In genomic region chr4:184472540-184473264, GRCh38 we compare ENCODE assay signal across 8 cellular contexts. TPM values are rescaled to one million over a fixed set of nuclear protein-coding genes. Genes with fewer than 3 reads are reported as not detected.
A peak's percentile ranks its signal among the peaks of the same experiment; 100 is the strongest.
DNase-seq lines count a peak whose midpoint lies in the region; ATAC-seq and TF ChIP-seq lines count a peak whose summit lies in the region.

No MANE protein-coding gene starts in this region.

- peak; percentile 76 for DNase-seq in NCI-H748 (lab: John Stamatoyannopoulos, UW; ENCODE audit: unreplicated experiment)
- DNase-seq in NCI-H748 treated with DMSO at 0.1 percent for 48 hours (lab: John Stamatoyannopoulos, UW): no peak
- peak; percentile 58 for DNase-seq in NCI-H526 treated with DMSO at 0.1 percent for 48 hours (lab: John Stamatoyannopoulos, UW)
- DNase-seq in activated CD8-positive, alpha-beta memory T cell treated with anti-CD3 and anti-CD28 coated beads, Interleukin-2, amount 50 U/mL, for 4 hours: peak; percentile 47
- peak; percentile 82 for DNase-seq in endothelial cell (ENCODE audit: low spot score)
- DNase-seq in mesenteric fat pad (ENCODE audit: low spot score): peak; percentile 96

- peaks cover 6% of the 10 kb centered on the region for H3K36me3 Mint-ChIP-seq in endothelial cell (ENCODE audit: low read depth, unreplicated experiment)
- H3K36me3 Mint-ChIP-seq in stimulated activated memory B cell treated with anti-CD40 and anti-IgM and Interleukin-4, amounts not matched to agents 10 μg/mL and 1 μg/mL and 100 μg/mL, for 72 hours: peaks cover 46% of the 10 kb centered on the region

- ATAC-seq in HG02610 (IDR thresholded peaks at IDR 0.05; ENCODE audit: unreplicated experiment): peak; percentile 21
- peak; percentile 69 for ATAC-seq in stimulated activated memory B cell treated with anti-CD40 and anti-IgM and Interleukin-4, amounts not matched to agents 10 μg/mL and 1 μg/mL and 100 μg/mL, for 72 hours

- H3K27ac Mint-ChIP-seq in endothelial cell (ENCODE audit: unreplicated experiment): peak overlapping the region; percentile 97
- peak overlapping the region; percentile 99 for H3K27ac Mint-ChIP-seq in stimulated activated memory B cell treated with anti-CD40 and anti-IgM and Interleukin-4, amounts not matched to agents 10 μg/mL and 1 μg/mL and 100 μg/mL, for 72 hours

- no peaks in the 10 kb centered on the region for H3K9me3 Mint-ChIP-seq in endothelial cell (ENCODE audit: unreplicated experiment)
- no peaks in the 10 kb centered on the region for H3K9me3 Mint-ChIP-seq in stimulated activated memory B cell treated with anti-CD40 and anti-IgM and Interleukin-4, amounts not matched to agents 10 μg/mL and 1 μg/mL and 100 μg/mL, for 72 hours

- TF ChIP-seq CTCF in endothelial cell (IDR thresholded peaks at IDR 0.05; ENCODE audit: unreplicated experiment): no peak

- H3K4me3 Mint-ChIP-seq in endothelial cell (ENCODE audit: unreplicated experiment): peak overlapping the region; percentile 96
- H3K4me3 Mint-ChIP-seq in stimulated activated memory B cell treated with anti-CD40 and anti-IgM and Interleukin-4, amounts not matched to agents 10 μg/mL and 1 μg/mL and 100 μg/mL, for 72 hours: peak overlapping the region; percentile 90

- H3K27me3 Mint-ChIP-seq in endothelial cell (ENCODE audit: unreplicated experiment): peaks cover 24% of the 10 kb centered on the region
- H3K27me3 Mint-ChIP-seq in stimulated activated memory B cell treated with anti-CD40 and anti-IgM and Interleukin-4, amounts not matched to agents 10 μg/mL and 1 μg/mL and 100 μg/mL, for 72 hours: no peaks in the 10 kb centered on the region

- H3K4me1 Mint-ChIP-seq in endothelial cell (ENCODE audit: unreplicated experiment): peaks cover 47% of the 10 kb centered on the region
- H3K4me1 Mint-ChIP-seq in stimulated activated memory B cell treated with anti-CD40 and anti-IgM and Interleukin-4, amounts not matched to agents 10 μg/mL and 1 μg/mL and 100 μg/mL, for 72 hours: peaks cover 69% of the 10 kb centered on the region

RNA-seq across cellular contexts. Expression of gene IRF2, which starts 1.6 kb away (rescaled TPM):
- total RNA-seq in endothelial cell (ENCODE audit: unreplicated experiment) (27.6 TPM), mesenteric fat pad (35.3 TPM)
